ENCODE assay signal across 8 cellular contexts in the genomic region with DNA sequence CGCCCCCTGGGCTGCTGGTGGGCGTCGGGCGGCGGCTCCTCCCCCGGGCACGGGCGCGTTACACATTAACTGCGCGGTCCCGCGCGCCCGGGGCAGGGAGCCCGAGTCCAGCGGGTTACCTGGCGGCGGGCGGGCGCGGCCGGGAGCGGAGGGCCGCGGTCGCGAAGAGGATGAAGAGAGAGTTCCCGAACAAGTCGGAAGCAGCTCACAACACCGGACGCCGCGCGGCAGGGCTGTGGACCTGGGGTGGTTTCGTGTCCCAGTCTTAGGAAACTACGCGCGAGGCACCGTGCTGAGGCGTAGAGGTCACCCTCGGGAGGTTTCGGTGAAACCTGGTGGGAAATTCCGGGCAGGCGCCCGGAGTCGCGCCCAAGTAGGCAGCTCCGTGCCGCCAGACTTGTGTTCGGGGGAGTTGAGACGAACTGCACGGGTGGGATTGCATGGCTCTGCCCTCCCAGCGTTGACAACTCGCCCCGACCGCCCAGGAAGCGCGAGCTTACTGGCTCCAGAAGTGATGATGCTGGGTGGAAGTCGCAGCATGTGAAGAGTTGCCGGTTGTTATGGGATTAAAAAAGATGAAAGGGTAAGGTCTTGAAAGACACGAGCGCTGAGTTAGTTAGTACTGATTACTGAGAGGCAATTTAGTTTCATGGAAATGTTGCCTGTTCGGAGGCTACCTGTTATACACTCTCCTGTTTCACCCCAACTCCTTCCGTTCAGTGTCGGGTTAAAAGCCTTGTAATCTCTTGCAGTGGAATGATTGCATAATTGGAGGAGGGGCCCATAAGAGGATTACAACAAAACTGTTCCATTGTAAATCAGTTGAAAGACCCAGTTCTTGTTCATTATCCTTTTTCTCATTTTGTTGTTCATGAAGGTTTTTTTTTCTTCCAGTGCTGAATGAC. TPM values are rescaled to one million over a fixed set of nuclear protein-coding genes. Genes with fewer than 3 reads are reported as not detected.
DNase-seq lines count a peak whose midpoint lies in the region; ATAC-seq, FAIRE-seq and TF ChIP-seq lines count a peak whose summit lies in the region.

No MANE protein-coding gene starts in this region.

- H3K27ac Mint-ChIP-seq in activated T-helper 17 cell treated with anti-CD3 and anti-CD28 coated beads, Interleukin-2, amount 50 U/mL, for 72 hours, result peak overlapping the region; percentile 65
- no peak overlapping the region for H3K27ac Mint-ChIP-seq in nephron progenitor cell
- H3K27ac Mint-ChIP-seq in stimulated activated naive CD8-positive, alpha-beta T cell treated with anti-CD3 and anti-CD28 coated beads, Interleukin-15, amount 100 ng/mL, for 72 hours, result peak overlapping the region in 1 of 2 donors; percentile 96

- H3K4me3 Mint-ChIP-seq in activated T-helper 17 cell treated with anti-CD3 and anti-CD28 coated beads, Interleukin-2, amount 50 U/mL, for 72 hours, result peak overlapping the region; percentile 86
- peak overlapping the region; percentile 88 for H3K4me3 Mint-ChIP-seq in nephron progenitor cell
- peak overlapping the region; percentile 83 to 93 for H3K4me3 Mint-ChIP-seq in stimulated activated naive CD8-positive, alpha-beta T cell treated with anti-CD3 and anti-CD28 coated beads, Interleukin-15, amount 100 ng/mL, for 72 hours

- H3K27me3 Mint-ChIP-seq in activated T-helper 17 cell treated with anti-CD3 and anti-CD28 coated beads, Interleukin-2, amount 50 U/mL, for 72 hours, result peaks cover 3% of the 10 kb centered on the region
- H3K27me3 Mint-ChIP-seq in nephron progenitor cell (ENCODE audit: low read depth, poor library complexity), result peaks cover 61% of the 10 kb centered on the region
- H3K27me3 Mint-ChIP-seq in stimulated activated naive CD8-positive, alpha-beta T cell treated with anti-CD3 and anti-CD28 coated beads, Interleukin-15, amount 100 ng/mL, for 72 hours, result peaks cover 16% of the 10 kb centered on the region

- DNase-seq in D721Med (ENCODE audit: insufficient read length, low spot score) (no peak), HuH-7 (ENCODE audit: low spot score) (peak; percentile 63), RKO (ENCODE audit: low spot score) (peak; percentile 85), foreskin fibroblast (peak in 1 of 2 donors; percentile 53), nephron progenitor cell (peak; percentile 62)
- peak; percentile 61 to 62 for DNase-seq in stimulated activated naive CD8-positive, alpha-beta T cell treated with anti-CD3 and anti-CD28 coated beads, Interleukin-15, amount 100 ng/mL, for 72 hours

- peak overlapping the region; percentile 63 to 67 for H3K4me3 ChIP-seq in foreskin fibroblast (ENCODE audit: low read depth in 1 of 2, low read length in 2 of 2)

- FAIRE-seq in D721Med (lab: Jason Lieb, UNC), result peak; percentile 35

- H3K4me1 Mint-ChIP-seq in activated T-helper 17 cell treated with anti-CD3 and anti-CD28 coated beads, Interleukin-2, amount 50 U/mL, for 72 hours, result peaks cover 12% of the 10 kb centered on the region
- peaks cover 17% of the 10 kb centered on the region for H3K4me1 Mint-ChIP-seq in nephron progenitor cell
- H3K4me1 Mint-ChIP-seq in stimulated activated naive CD8-positive, alpha-beta T cell treated with anti-CD3 and anti-CD28 coated beads, Interleukin-15, amount 100 ng/mL, for 72 hours, result peaks cover 19% of the 10 kb centered on the region

- no peaks in the 10 kb centered on the region for H3K9me3 Mint-ChIP-seq in activated T-helper 17 cell treated with anti-CD3 and anti-CD28 coated beads, Interleukin-2, amount 50 U/mL, for 72 hours
- no peaks in the 10 kb centered on the region for H3K9me3 Mint-ChIP-seq in nephron progenitor cell
- no peaks in the 10 kb centered on the region for H3K9me3 Mint-ChIP-seq in stimulated activated naive CD8-positive, alpha-beta T cell treated with anti-CD3 and anti-CD28 coated beads, Interleukin-15, amount 100 ng/mL, for 72 hours

- no peaks in the 10 kb centered on the region for H3K36me3 Mint-ChIP-seq in activated T-helper 17 cell treated with anti-CD3 and anti-CD28 coated beads, Interleukin-2, amount 50 U/mL, for 72 hours (ENCODE audit: low read depth)
- no peaks in the 10 kb centered on the region for H3K36me3 Mint-ChIP-seq in nephron progenitor cell (ENCODE audit: low read depth)

- TF ChIP-seq CTCF in D721Med (IDR thresholded peaks at IDR 0.05; ENCODE audit: insufficient read depth, missing control alignments) (no peak), foreskin fibroblast (IDR thresholded peaks at IDR 0.05; ENCODE audit: low read depth, low read length) (no peak), nephron progenitor cell (IDR thresholded peaks at IDR 0.05) (no peak)

- ATAC-seq in GM21528 (IDR thresholded peaks at IDR 0.05; ENCODE audit: low FRiP score, unreplicated experiment), result peak; percentile 48
- peak; percentile 38 for ATAC-seq in activated T-helper 17 cell treated with anti-CD3 and anti-CD28 coated beads, Interleukin-2, amount 50 U/mL, for 72 hours (replicated peaks)
- ATAC-seq in stimulated activated naive CD8-positive, alpha-beta T cell treated with anti-CD3 and anti-CD28 coated beads, Interleukin-15, amount 100 ng/mL, for 72 hours, result peak; percentile 57

RNA-seq across cellular contexts. Expression of gene RAB3IP, which starts 0.9 kb away (rescaled TPM):
- 10 to 100 TPM; 21.8 to 27.3 TPM for total RNA-seq in activated T-helper 17 cell treated with anti-CD3 and anti-CD28 coated beads, Interleukin-2, amount 50 U/mL, for 72 hours

RNA-seq across cellular contexts. Expression of gene BEST3, which starts 40.4 kb away (rescaled TPM):
- not detected for total RNA-seq in activated T-helper 17 cell treated with anti-CD3 and anti-CD28 coated beads, Interleukin-2, amount 50 U/mL, for 72 hours
